Comparison of ENCODE assay signal across 20 cellular contexts in genomic region chr4:76663794-76664193, GRCh38.
A peak's percentile ranks its signal among the peaks of the same experiment; 100 is the strongest.
DNase-seq lines count a peak whose midpoint lies in the region; ATAC-seq, FAIRE-seq and TF ChIP-seq lines count a peak whose summit lies in the region.
"Had no signal": no experiment of that assay in that cellular context is flagged by ENCODE, and none has a peak within 500 bp of the region (broad histone marks: within the 10 kb centered on the region; RNA-seq: fewer than 3 reads in every experiment).

No MANE protein-coding gene starts in this region.

- peaks cover 6% of the 10 kb centered on the region for H3F3A ChIP-seq in MM.1S (ENCODE audit: insufficient read depth, low read length)

- no peaks in the 10 kb centered on the region for H3K9me1 ChIP-seq in keratinocyte (ENCODE audit: control insufficient read depth, extremely low read depth, insufficient read depth, low read length)

- no peak overlapping the region for H3K4me2 ChIP-seq in keratinocyte (ENCODE audit: control insufficient read depth, extremely low read depth, insufficient read depth, low read depth, low read length)
- no peak overlapping the region for H3K4me2 ChIP-seq in MM.1S (ENCODE audit: low read depth, low read length)

- TF ChIP-seq CTCF in HFFc6 (IDR thresholded peaks at IDR 0.05) = no peak
- no peak for TF ChIP-seq CTCF in ascending aorta (IDR thresholded peaks at IDR 0.05)
- no peak for TF ChIP-seq CTCF in keratinocyte (optimal IDR thresholded peaks at IDR 0.05 in 1 of 3, IDR thresholded peaks at IDR 0.05 in 1 of 3, conservative IDR thresholded peaks at IDR 0.05 in 1 of 3; ENCODE audit: extremely low read depth in 1 of 3, insufficient read depth in 2 of 3, low read length in 3 of 3)
- TF ChIP-seq CTCF in pancreas (IDR thresholded peaks at IDR 0.05) = no peak
- TF ChIP-seq CTCF in MM.1S (IDR thresholded peaks at IDR 0.05; ENCODE audit: low read length) = no peak

- no peaks in the 10 kb centered on the region for H3K79me2 ChIP-seq in keratinocyte (ENCODE audit: control insufficient read depth, insufficient read depth, low read length)
- H3K79me2 ChIP-seq in MM.1S (ENCODE audit: low read length) = no peaks in the 10 kb centered on the region

- 0 out of 2 replicates have a peak overlapping the region, but pooled peaks have one; percentile 24 for H3K27ac Mint-ChIP-seq in HFFc6

- no peaks in the 10 kb centered on the region for H3K27me3 Mint-ChIP-seq in HFFc6 (ENCODE audit: insufficient read depth)

- H4K20me1 ChIP-seq in keratinocyte (ENCODE audit: control insufficient read depth, extremely low read depth, insufficient read depth, low read length) (no peaks in the 10 kb centered on the region), MM.1S (ENCODE audit: insufficient read depth, low read length) (no peaks in the 10 kb centered on the region)

- DNase-seq in HFFc6 (no peak), ascending aorta (ENCODE audit: low spot score in 2 of 2) (no peak), keratinocyte (ENCODE audit: low read depth, low spot score) (no peak), pancreas (no peak), T1000 (lab: John Stamatoyannopoulos, UW) (no peak), epidermal melanocyte (ENCODE audit: insufficient read length, low spot score) (no peak), MM.1S (no peak)
- DNase-seq: AML-193, NCI-H1105, NCI-H187, NCI-H2171, NCI-H510A, RPMI8226 had no signal

- WGBS in pancreas, 2 donors = 25 to 34% methylated on average over 1 of the region's 1 CpG

- FAIRE-seq in keratinocyte (lab: Jason Lieb, UNC) = peak; percentile 57
- FAIRE-seq in pancreas (lab: Jason Lieb, UNC) = no peak
- FAIRE-seq: A204.1, GM18507, HTR-8/SVneo, K562 had no signal

- H3K4me1 ChIP-seq in ascending aorta (peaks cover 0 to 23% of the 10 kb centered on the region in 2 donors), keratinocyte (ENCODE audit: control insufficient read depth, extremely low read depth, insufficient read depth, low read length) (peaks cover 35% of the 10 kb centered on the region), pancreas (peaks cover 11 to 22% (median 13%) of the 10 kb centered on the region in 3 donors), MM.1S (ENCODE audit: low read length) (peaks cover 12% of the 10 kb centered on the region)

- peaks cover 53% of the 10 kb centered on the region for H3K4me1 Mint-ChIP-seq in HFFc6 (ENCODE audit: low read depth)

- H3K36me3 ChIP-seq in ascending aorta (no peaks in the 10 kb centered on the region), keratinocyte (ENCODE audit: control insufficient read depth in 2 of 2, extremely low read depth in 1 of 2, insufficient read depth in 2 of 2, low read length in 2 of 2) (no peaks in the 10 kb centered on the region), pancreas (no peaks in the 10 kb centered on the region), MM.1S (replicated peaks; ENCODE audit: insufficient read depth, low read length) (no peaks in the 10 kb centered on the region)
- H3K36me3 ChIP-seq: SJSA1 had no signal

- intact Hi-C loops in ascending aorta (cut with DNase I) (no loop called here), pancreas (cut with DNase I) (no loop called here)

- H3K27me3 ChIP-seq in ascending aorta (no peaks in the 10 kb centered on the region), keratinocyte (ENCODE audit: control insufficient read depth, extremely low read depth, insufficient read depth, low read length) (no peaks in the 10 kb centered on the region), pancreas (no peaks in the 10 kb centered on the region), MM.1S (replicated peaks; ENCODE audit: insufficient read depth, low read length) (no peaks in the 10 kb centered on the region)
- H3K27me3 ChIP-seq: SJSA1 had no signal

- no peaks in the 10 kb centered on the region for H3K9me3 ChIP-seq in ascending aorta
- no peaks in the 10 kb centered on the region for H3K9me3 ChIP-seq in keratinocyte (ENCODE audit: control insufficient read depth, low read depth, low read length)
- no peaks in the 10 kb centered on the region for H3K9me3 ChIP-seq in pancreas
- H3K9me3 ChIP-seq in MM.1S (replicated peaks; ENCODE audit: insufficient read depth, low read length) = no peaks in the 10 kb centered on the region
- H3K9me3 ChIP-seq: Caco-2, SJSA1 had no signal

- no peaks in the 10 kb centered on the region for H3K36me3 Mint-ChIP-seq in HFFc6 (ENCODE audit: low read depth)

- peak in 3 of 4 donors; percentile 42 to 60 (median 59) for ATAC-seq in pancreas
- ATAC-seq in SK-N-SH treated with all-trans-retinoic acid at 6 μM for 48 hours = no peak
- ATAC-seq: K562 had no signal

- H3K4me3 Mint-ChIP-seq in HFFc6 = no peak overlapping the region

- no peaks in the 10 kb centered on the region for H3K9me3 Mint-ChIP-seq in HFFc6

- H3K4me3 ChIP-seq in ascending aorta = no peak overlapping the region
- no peak overlapping the region for H3K4me3 ChIP-seq in keratinocyte (ENCODE audit: control insufficient read depth in 2 of 3, extremely low read depth in 1 of 3, insufficient read depth in 2 of 3, low read depth in 1 of 3, low read length in 3 of 3)
- no peak overlapping the region for H3K4me3 ChIP-seq in pancreas
- no peak overlapping the region for H3K4me3 ChIP-seq in MM.1S (ENCODE audit: low read length)
- H3K4me3 ChIP-seq: K562, SJSA1 had no signal

- peak overlapping the region; percentile 44 to 57 for H3K27ac ChIP-seq in ascending aorta
- H3K27ac ChIP-seq in keratinocyte (ENCODE audit: control insufficient read depth, insufficient read depth, low read length) = no peak overlapping the region
- H3K27ac ChIP-seq in pancreas = peak overlapping the region in 2 of 4 donors; percentile 51 to 60
- H3K27ac ChIP-seq in MM.1S (ENCODE audit: low read length) = no peak overlapping the region
- H3K27ac ChIP-seq: SJSA1 had no signal

- no peak overlapping the region for H3K9ac ChIP-seq in keratinocyte (ENCODE audit: control insufficient read depth, extremely low read depth, insufficient read depth, low read length)
- H3K9ac ChIP-seq in MM.1S (ENCODE audit: low read length) = no peak overlapping the region

- dilution Hi-C loops in keratinocyte (cut with MboI; ENCODE audit: extremely low pct_ligation_motif_present, low sequenced_read_pairs) = no loop called here

- H3K9me2 ChIP-seq in MM.1S (replicated peaks; ENCODE audit: insufficient read depth, low read length) = no peaks in the 10 kb centered on the region

- H2AFZ ChIP-seq in keratinocyte (ENCODE audit: control insufficient read depth, low read length) (no peak overlapping the region), MM.1S (ENCODE audit: low read length) (no peak overlapping the region)

TF ChIP-seq in SK-N-SH treated with all-trans-retinoic acid at 6 μM for 48 hours, 23 proteins besides CTCF, POLR2A, EP300 and RAD21:
- TF ChIP-seq POU6F1 (CRISPR knock-in tag; IDR thresholded peaks at IDR 0.05; ENCODE audit: borderline replicate concordance, low read depth) = no peak
- no peak for TF ChIP-seq ESRRG (CRISPR knock-in tag; IDR thresholded peaks at IDR 0.05)
- no peak for TF ChIP-seq RARB (CRISPR knock-in tag; IDR thresholded peaks at IDR 0.05)
- TF ChIP-seq ZFP3 (CRISPR knock-in tag; IDR thresholded peaks at IDR 0.05) = no peak
- no peak for TF ChIP-seq ZNF70 (CRISPR knock-in tag; IDR thresholded peaks at IDR 0.05)

Comparison
In these comparisons a context has a peak if more than half of its experiments do, and no peak if none do; other contexts are left out.
1. H3K27ac ChIP-seq: peak in ascending aorta (2 of 2); none in keratinocyte (single experiment) and MM.1S (single experiment).